ENCODE assay signal across 11 cellular contexts in the genomic region with DNA sequence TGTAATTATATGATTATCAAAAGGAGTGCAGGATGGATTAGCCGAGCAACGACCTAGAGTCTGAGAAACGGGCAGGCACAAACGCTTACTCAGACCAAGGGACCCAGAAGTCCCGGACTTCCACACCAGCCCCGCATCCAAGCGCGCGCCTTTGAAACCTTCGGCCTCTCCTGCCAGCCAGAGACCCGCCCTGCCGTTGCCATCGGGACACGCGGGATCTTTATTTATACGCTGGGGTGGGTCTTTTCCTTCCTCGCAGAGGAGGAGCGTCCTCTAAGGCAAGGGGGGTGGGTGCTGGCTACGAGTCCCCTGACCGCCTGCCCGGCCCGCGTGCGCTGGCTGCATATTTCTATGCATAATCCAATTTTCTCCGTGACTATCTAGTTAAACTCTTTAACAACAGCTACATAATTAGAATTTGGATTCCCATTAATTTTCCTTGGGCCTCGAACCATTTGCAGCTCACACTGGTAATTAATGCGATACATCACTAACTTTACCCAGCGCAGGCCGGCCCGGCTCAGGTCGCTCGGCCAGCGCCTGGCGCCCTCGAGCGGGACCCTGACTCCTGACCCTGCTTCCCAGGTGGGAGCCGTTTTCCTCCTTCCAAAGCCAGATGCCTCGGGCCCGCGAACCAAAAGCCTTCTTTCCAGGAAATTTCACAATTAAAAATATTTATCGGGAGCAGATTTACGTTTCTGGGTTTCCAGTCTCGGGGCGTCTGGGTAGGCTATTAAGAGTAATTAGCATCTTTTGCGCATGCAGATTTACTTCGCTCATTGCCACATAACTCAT. TPM values are rescaled to one million over a fixed set of nuclear protein-coding genes. Genes with fewer than 3 reads are reported as not detected.
DNase-seq lines count a peak whose midpoint lies in the region; ATAC-seq, FAIRE-seq and TF ChIP-seq lines count a peak whose summit lies in the region.
"Had no signal": no experiment of that assay in that cellular context is flagged by ENCODE, and none has a peak within 500 bp of the region (broad histone marks: within the 10 kb centered on the region; RNA-seq: fewer than 3 reads in every experiment).

No MANE protein-coding gene starts in this region.

- no peak overlapping the region for H2AFZ ChIP-seq in astrocyte (ENCODE audit: low read depth, low read length)

- H3K9ac ChIP-seq in HUES48 (ENCODE audit: low read depth, low read length) (no peak overlapping the region), astrocyte (ENCODE audit: low read length) (no peak overlapping the region), colonic mucosa (ENCODE audit: low read depth in 2 of 2, low read length in 2 of 2) (no peak overlapping the region)

- peaks cover 29% of the 10 kb centered on the region for H3K4me1 Mint-ChIP-seq in activated CD4-positive, alpha-beta T cell treated with anti-CD3 and anti-CD28 coated beads for 36 hours
- no peaks in the 10 kb centered on the region for H3K4me1 Mint-ChIP-seq in astrocyte (ENCODE audit: low read depth, unreplicated experiment)
- H3K4me1 Mint-ChIP-seq in neural crest cell, result peaks cover 26% of the 10 kb centered on the region

- TF ChIP-seq CTCF in astrocyte (IDR thresholded peaks at IDR 0.05; ENCODE audit: insufficient read depth, low read depth, low read length) (no peak), neural crest cell (conservative IDR thresholded peaks at IDR 0.05) (no peak), colonic mucosa (IDR thresholded peaks at IDR 0.05) (no peak)

- H3K27me3 ChIP-seq in HUES48 (ENCODE audit: control insufficient read depth, insufficient read depth, low read length), result peaks cover 99% of the 10 kb centered on the region
- H3K27me3 ChIP-seq in astrocyte (ENCODE audit: insufficient read depth, low read length), result peaks cover 79% of the 10 kb centered on the region
- peaks cover 86% of the 10 kb centered on the region for H3K27me3 ChIP-seq in colonic mucosa

- CTCF ChIA-PET in activated CD4-positive, alpha-beta T cell treated with anti-CD3 and anti-CD28 coated beads for 36 hours (lab: Charles Lee), result interaction anchor here (0.8 to 5.0 kb wide), 4 partner anchors 10 to 225 kb away, joined by 3 to 47 read pairs (median 25); no protein-coding TSS in a partner anchor

- peaks cover 17% of the 10 kb centered on the region; the same call in 1 of the 2 replicates for H3K4me1 ChIP-seq in HUES48 (ENCODE audit: control insufficient read depth, insufficient read depth, low read length)
- H3K4me1 ChIP-seq in astrocyte (ENCODE audit: insufficient read depth, low read length), result peaks cover 4% of the 10 kb centered on the region
- H3K4me1 ChIP-seq in colonic mucosa, result no peaks in the 10 kb centered on the region

- FAIRE-seq in astrocyte (lab: Jason Lieb, UNC), result no peak

- no peaks in the 10 kb centered on the region for H3K36me3 Mint-ChIP-seq in activated CD4-positive, alpha-beta T cell treated with anti-CD3 and anti-CD28 coated beads for 36 hours (ENCODE audit: low read depth)
- H3K36me3 Mint-ChIP-seq in astrocyte (ENCODE audit: low read depth, unreplicated experiment) (peaks cover 5% of the 10 kb centered on the region), neural crest cell (ENCODE audit: low read depth) (no peaks in the 10 kb centered on the region)

- intact Hi-C loops in activated CD4-positive, alpha-beta T cell treated with anti-CD3 and anti-CD28 coated beads for 36 hours (cut with DNase I, micrococcal nuclease), result loop anchor here in 1 of 2 experiments (2.0 kb wide), 1 partner anchor 82 kb away; no protein-coding TSS in a partner anchor
- intact Hi-C loops in colonic mucosa (cut with DNase I), result loop anchor here (5.0 to 10.0 kb wide), 2 partner anchors 80 to 558 kb away; partner anchors contain the start of gene FGF8

- peak overlapping the region; percentile 59 for H3K4me3 Mint-ChIP-seq in activated CD4-positive, alpha-beta T cell treated with anti-CD3 and anti-CD28 coated beads for 36 hours
- H3K4me3 Mint-ChIP-seq in astrocyte (ENCODE audit: unreplicated experiment) (peak overlapping the region; percentile 54), neural crest cell (peak overlapping the region; percentile 31)

- no peaks in the 10 kb centered on the region for H3K79me2 ChIP-seq in astrocyte (ENCODE audit: insufficient read depth, low read length)

- 0 out of 2 replicates have a peak overlapping the region, but pooled peaks have one; percentile 6 for H3K4me3 ChIP-seq in HUES48 (ENCODE audit: low read depth, low read length)
- H3K4me3 ChIP-seq in astrocyte (ENCODE audit: insufficient read depth, low read depth, low read length), result no peak overlapping the region
- H3K4me3 ChIP-seq in colonic mucosa, result no peak overlapping the region
- H3K4me3 ChIP-seq: mucosa of descending colon had no signal

- no peak for DNase-seq in activated CD4-positive, alpha-beta T cell treated with anti-CD3 and anti-CD28 coated beads for 36 hours
- DNase-seq in activated CD4-positive, alpha-beta T cell treated with anti-CD3 and anti-CD28 coated beads for 1 hour, result no peak
- no peak for DNase-seq in astrocyte (ENCODE audit: low read depth)
- DNase-seq in neural crest cell (ENCODE audit: low read depth, low spot score), result no peak
- DNase-seq in OCI-M1 (lab: John Stamatoyannopoulos, UW), result no peak
- no peak for DNase-seq in colonic mucosa
- DNase-seq in midbrain (lab: John Stamatoyannopoulos, UW), result no peak

- H4K20me1 ChIP-seq in astrocyte (ENCODE audit: insufficient read depth, low read length), result peaks cover 13% of the 10 kb centered on the region

- POLR2A ChIA-PET in activated CD4-positive, alpha-beta T cell treated with anti-CD3 and anti-CD28 coated beads for 36 hours (lab: Charles Lee), result no interaction called here

- H3K9me3 Mint-ChIP-seq in activated CD4-positive, alpha-beta T cell treated with anti-CD3 and anti-CD28 coated beads for 36 hours (ENCODE audit: low read depth), result no peaks in the 10 kb centered on the region
- H3K9me3 Mint-ChIP-seq in astrocyte (ENCODE audit: unreplicated experiment), result peaks cover 10% of the 10 kb centered on the region
- no peaks in the 10 kb centered on the region for H3K9me3 Mint-ChIP-seq in neural crest cell

- H3K27ac ChIP-seq in HUES48 (ENCODE audit: low read depth, low read length) (no peak overlapping the region), astrocyte (ENCODE audit: low read depth, low read length) (no peak overlapping the region), colonic mucosa (no peak overlapping the region)
- H3K27ac ChIP-seq: epithelial cell of prostate, transverse colon had no signal

- H3K9me3 ChIP-seq in HUES48 (ENCODE audit: control insufficient read depth, insufficient read depth, low read length), result no peaks in the 10 kb centered on the region
- peaks cover 1% of the 10 kb centered on the region for H3K9me3 ChIP-seq in astrocyte (ENCODE audit: insufficient read depth, low read depth, low read length)
- no peaks in the 10 kb centered on the region for H3K9me3 ChIP-seq in colonic mucosa
- H3K9me3 ChIP-seq: mucosa of descending colon, transverse colon had no signal

- H3K36me3 ChIP-seq in HUES48 (ENCODE audit: control insufficient read depth, insufficient read depth, low read length) (no peaks in the 10 kb centered on the region), astrocyte (ENCODE audit: insufficient read depth, low read length) (no peaks in the 10 kb centered on the region), colonic mucosa (no peaks in the 10 kb centered on the region)
- H3K36me3 ChIP-seq: transverse colon had no signal

- H3K4me2 ChIP-seq in astrocyte (ENCODE audit: low read length), result no peak overlapping the region

- peaks cover 80% of the 10 kb centered on the region for H3K27me3 Mint-ChIP-seq in activated CD4-positive, alpha-beta T cell treated with anti-CD3 and anti-CD28 coated beads for 36 hours
- peaks cover 83% of the 10 kb centered on the region for H3K27me3 Mint-ChIP-seq in astrocyte (ENCODE audit: low read depth, unreplicated experiment)
- peaks cover 100% of the 10 kb centered on the region for H3K27me3 Mint-ChIP-seq in neural crest cell (ENCODE audit: low read depth)

- no peak for ATAC-seq in activated CD4-positive, alpha-beta T cell treated with anti-CD3 and anti-CD28 coated beads for 36 hours

- H3K27ac Mint-ChIP-seq in activated CD4-positive, alpha-beta T cell treated with anti-CD3 and anti-CD28 coated beads for 36 hours, result no peak overlapping the region
- H3K27ac Mint-ChIP-seq in astrocyte (ENCODE audit: unreplicated experiment) (peak overlapping the region; percentile 53), neural crest cell (ENCODE audit: unreplicated experiment) (no peak overlapping the region)

RNA-seq across cellular contexts. Expression of gene LBX1, which starts 12.4 kb away (rescaled TPM):
- not detected for total RNA-seq in activated CD4-positive, alpha-beta T cell treated with anti-CD3 and anti-CD28 coated beads for 36 hours
- not detected in 2 replicates for total RNA-seq in astrocyte
- total RNA-seq in neural crest cell, result 1.0 and 1.1 TPM in 2 replicates
- not detected for total RNA-seq in colonic mucosa
- total RNA-seq: mucosa of descending colon, transverse colon had no signal
